In the genomic region with DNA sequence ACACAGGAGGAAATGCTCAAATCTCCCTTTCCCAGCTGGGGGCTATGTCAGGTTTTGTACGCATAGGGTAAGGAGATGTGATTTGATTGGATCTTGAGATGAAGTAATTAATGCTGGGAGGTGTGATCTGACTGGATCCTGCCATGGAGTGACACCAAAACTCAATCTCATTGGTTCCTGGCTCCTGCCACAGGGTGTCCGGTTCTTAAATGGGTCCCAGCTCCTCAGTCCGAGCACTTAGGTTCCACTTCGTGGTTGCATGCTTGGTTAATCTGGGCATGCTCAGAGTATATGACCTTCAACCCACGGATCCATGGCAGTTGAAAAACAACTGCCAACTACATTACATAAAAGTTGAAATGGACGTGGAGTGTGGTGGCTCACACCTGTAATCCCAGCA, we compare ENCODE assay signal across 1 cellular context.
TF ChIP-seq lines count a peak whose summit lies in the region.

No MANE protein-coding gene starts in this region.

TF ChIP-seq in HepG2, 621 proteins besides CTCF, POLR2A, EP300 and RAD21 (continues in another document):
- TF ChIP-seq, protein P1, sequence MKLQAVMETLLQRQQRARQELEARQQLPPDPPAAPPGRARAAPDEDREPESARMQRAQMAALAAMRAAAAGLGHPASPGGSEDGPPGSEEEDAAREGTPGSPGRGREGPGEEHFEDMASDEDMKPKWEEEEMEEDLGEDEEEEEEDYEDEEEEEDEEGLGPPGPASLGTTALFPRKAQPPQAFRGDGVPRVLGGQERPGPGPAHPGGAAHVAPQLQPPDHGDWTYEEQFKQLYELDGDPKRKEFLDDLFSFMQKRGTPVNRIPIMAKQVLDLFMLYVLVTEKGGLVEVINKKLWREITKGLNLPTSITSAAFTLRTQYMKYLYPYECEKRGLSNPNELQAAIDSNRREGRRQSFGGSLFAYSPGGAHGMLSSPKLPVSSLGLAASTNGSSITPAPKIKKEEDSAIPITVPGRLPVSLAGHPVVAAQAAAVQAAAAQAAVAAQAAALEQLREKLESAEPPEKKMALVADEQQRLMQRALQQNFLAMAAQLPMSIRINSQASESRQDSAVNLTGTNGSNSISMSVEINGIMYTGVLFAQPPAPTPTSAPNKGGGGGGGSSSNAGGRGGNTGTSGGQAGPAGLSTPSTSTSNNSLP (IDR thresholded peaks at IDR 0.05; ENCODE audit: low read depth, low read length) = peak; percentile 54; the same call in 1 of the 2 replicates
- TF ChIP-seq PHF20 (CRISPR knock-in tag; IDR thresholded peaks at IDR 0.05) (peak; percentile 81), SP1 (IDR thresholded peaks at IDR 0.05) (no peak), SP1 (CRISPR knock-in tag; IDR thresholded peaks at IDR 0.05) (0 out of 2 replicates have a peak, but pooled peaks have one; percentile 44), THAP11 (CRISPR knock-in tag; IDR thresholded peaks at IDR 0.05) (peak; percentile 90), ZNF256 (CRISPR knock-in tag; conservative IDR thresholded peaks at IDR 0.05) (no peak), SAP130 (CRISPR knock-in tag; IDR thresholded peaks at IDR 0.05; ENCODE audit: low read depth) (peak; percentile 40), ZMYM4 (CRISPR knock-in tag; IDR thresholded peaks at IDR 0.05) (peak; percentile 90), FOXO1 (CRISPR knock-in tag; IDR thresholded peaks at IDR 0.05) (peak; percentile 48; the same call in 1 of the 2 replicates), NONO (IDR thresholded peaks at IDR 0.05) (no peak), NONO (CRISPR knock-in tag; conservative IDR thresholded peaks at IDR 0.05) (0 out of 2 replicates have a peak, but pooled peaks have one; percentile 21), SIN3B (IDR thresholded peaks at IDR 0.05; ENCODE audit: low read length) (0 out of 2 replicates have a peak, but pooled peaks have one; percentile 48), NR2C2 (CRISPR knock-in tag; IDR thresholded peaks at IDR 0.05; ENCODE audit: borderline replicate concordance) (peak; percentile 92), SALL1 (CRISPR knock-in tag; IDR thresholded peaks at IDR 0.05) (peak; percentile 53; the same call in 1 of the 2 replicates), ZNF121 (CRISPR knock-in tag; IDR thresholded peaks at IDR 0.05) (0 out of 2 replicates have a peak, but pooled peaks have one; percentile 16), NCOR1 (IDR thresholded peaks at IDR 0.05; ENCODE audit: borderline replicate concordance, low read length) (no peak), ZNF460 (CRISPR knock-in tag; IDR thresholded peaks at IDR 0.05; ENCODE audit: borderline replicate concordance) (peak; percentile 86), GATAD1 (CRISPR knock-in tag; IDR thresholded peaks at IDR 0.05) (peak; percentile 93), POGZ (CRISPR knock-in tag; IDR thresholded peaks at IDR 0.05) (peak; percentile 84), ZNF160 (CRISPR knock-in tag; IDR thresholded peaks at IDR 0.05) (0 out of 2 replicates have a peak, but pooled peaks have one; percentile 49), REL (CRISPR knock-in tag; conservative IDR thresholded peaks at IDR 0.05) (no peak), RFXAP (CRISPR knock-in tag; IDR thresholded peaks at IDR 0.05; ENCODE audit: borderline replicate concordance) (0 out of 2 replicates have a peak, but pooled peaks have one; percentile 21), HNRNPL (IDR thresholded peaks at IDR 0.05; ENCODE audit: low read depth, low read length) (no peak), NFYB (CRISPR knock-in tag; IDR thresholded peaks at IDR 0.05) (peak; percentile 80), KDM5A (IDR thresholded peaks at IDR 0.05; ENCODE audit: borderline replicate concordance, low read length) (peak; percentile 57; the same call in 1 of the 2 replicates), PHF21A (CRISPR knock-in tag; IDR thresholded peaks at IDR 0.05) (peak; percentile 40; the same call in 1 of the 2 replicates), ZNF44 (CRISPR knock-in tag; IDR thresholded peaks at IDR 0.05) (peak; percentile 22; the same call in 1 of the 2 replicates), EHMT2 (IDR thresholded peaks at IDR 0.05; ENCODE audit: borderline replicate concordance, low read depth, low read length) (peak; percentile 75; the same call in 1 of the 2 replicates), TBL1XR1 (IDR thresholded peaks at IDR 0.05; ENCODE audit: borderline replicate concordance, low read length, partially characterized antibody) (peak; percentile 58), FOXK1 (CRISPR knock-in tag; IDR thresholded peaks at IDR 0.05; ENCODE audit: borderline replicate concordance, low read depth) (peak; percentile 49; the same call in 1 of the 2 replicates), HOXD1 (CRISPR knock-in tag; IDR thresholded peaks at IDR 0.05) (no peak), SP4 (CRISPR knock-in tag; IDR thresholded peaks at IDR 0.05) (peak; percentile 43; the same call in 1 of the 2 replicates), FOXA3 (CRISPR knock-in tag; IDR thresholded peaks at IDR 0.05) (0 out of 2 replicates have a peak, but pooled peaks have one; percentile 7), GABPB1 (CRISPR knock-in tag; IDR thresholded peaks at IDR 0.05) (peak; percentile 84), HCFC1 (IDR thresholded peaks at IDR 0.05; ENCODE audit: low read depth, low read length) (peak; percentile 42; the same call in 1 of the 2 replicates), GABPA (IDR thresholded peaks at IDR 0.05; ENCODE audit: low read depth, low read length) (peak; percentile 52), GABPA (CRISPR knock-in tag; IDR thresholded peaks at IDR 0.05; ENCODE audit: low read depth) (peak; percentile 89), CBX1 (IDR thresholded peaks at IDR 0.05; ENCODE audit: low read depth) (peak; percentile 94)
- TF ChIP-seq, protein P2, sequence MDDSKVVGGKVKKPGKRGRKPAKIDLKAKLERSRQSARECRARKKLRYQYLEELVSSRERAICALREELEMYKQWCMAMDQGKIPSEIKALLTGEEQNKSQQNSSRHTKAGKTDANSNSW (CRISPR knock-in tag; IDR thresholded peaks at IDR 0.05; ENCODE audit: borderline replicate concordance) = no peak
- TF ChIP-seq, protein P3, sequence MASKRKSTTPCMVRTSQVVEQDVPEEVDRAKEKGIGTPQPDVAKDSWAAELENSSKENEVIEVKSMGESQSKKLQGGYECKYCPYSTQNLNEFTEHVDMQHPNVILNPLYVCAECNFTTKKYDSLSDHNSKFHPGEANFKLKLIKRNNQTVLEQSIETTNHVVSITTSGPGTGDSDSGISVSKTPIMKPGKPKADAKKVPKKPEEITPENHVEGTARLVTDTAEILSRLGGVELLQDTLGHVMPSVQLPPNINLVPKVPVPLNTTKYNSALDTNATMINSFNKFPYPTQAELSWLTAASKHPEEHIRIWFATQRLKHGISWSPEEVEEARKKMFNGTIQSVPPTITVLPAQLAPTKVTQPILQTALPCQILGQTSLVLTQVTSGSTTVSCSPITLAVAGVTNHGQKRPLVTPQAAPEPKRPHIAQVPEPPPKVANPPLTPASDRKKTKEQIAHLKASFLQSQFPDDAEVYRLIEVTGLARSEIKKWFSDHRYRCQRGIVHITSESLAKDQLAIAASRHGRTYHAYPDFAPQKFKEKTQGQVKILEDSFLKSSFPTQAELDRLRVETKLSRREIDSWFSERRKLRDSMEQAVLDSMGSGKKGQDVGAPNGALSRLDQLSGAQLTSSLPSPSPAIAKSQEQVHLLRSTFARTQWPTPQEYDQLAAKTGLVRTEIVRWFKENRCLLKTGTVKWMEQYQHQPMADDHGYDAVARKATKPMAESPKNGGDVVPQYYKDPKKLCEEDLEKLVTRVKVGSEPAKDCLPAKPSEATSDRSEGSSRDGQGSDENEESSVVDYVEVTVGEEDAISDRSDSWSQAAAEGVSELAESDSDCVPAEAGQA (IDR thresholded peaks at IDR 0.05; ENCODE audit: low read depth) = peak; percentile 44; the same call in 1 of the 2 replicates
- TF ChIP-seq, protein P3 (CRISPR knock-in tag; IDR thresholded peaks at IDR 0.05; ENCODE audit: borderline replicate concordance) = no peak
- TF ChIP-seq, protein P4, sequence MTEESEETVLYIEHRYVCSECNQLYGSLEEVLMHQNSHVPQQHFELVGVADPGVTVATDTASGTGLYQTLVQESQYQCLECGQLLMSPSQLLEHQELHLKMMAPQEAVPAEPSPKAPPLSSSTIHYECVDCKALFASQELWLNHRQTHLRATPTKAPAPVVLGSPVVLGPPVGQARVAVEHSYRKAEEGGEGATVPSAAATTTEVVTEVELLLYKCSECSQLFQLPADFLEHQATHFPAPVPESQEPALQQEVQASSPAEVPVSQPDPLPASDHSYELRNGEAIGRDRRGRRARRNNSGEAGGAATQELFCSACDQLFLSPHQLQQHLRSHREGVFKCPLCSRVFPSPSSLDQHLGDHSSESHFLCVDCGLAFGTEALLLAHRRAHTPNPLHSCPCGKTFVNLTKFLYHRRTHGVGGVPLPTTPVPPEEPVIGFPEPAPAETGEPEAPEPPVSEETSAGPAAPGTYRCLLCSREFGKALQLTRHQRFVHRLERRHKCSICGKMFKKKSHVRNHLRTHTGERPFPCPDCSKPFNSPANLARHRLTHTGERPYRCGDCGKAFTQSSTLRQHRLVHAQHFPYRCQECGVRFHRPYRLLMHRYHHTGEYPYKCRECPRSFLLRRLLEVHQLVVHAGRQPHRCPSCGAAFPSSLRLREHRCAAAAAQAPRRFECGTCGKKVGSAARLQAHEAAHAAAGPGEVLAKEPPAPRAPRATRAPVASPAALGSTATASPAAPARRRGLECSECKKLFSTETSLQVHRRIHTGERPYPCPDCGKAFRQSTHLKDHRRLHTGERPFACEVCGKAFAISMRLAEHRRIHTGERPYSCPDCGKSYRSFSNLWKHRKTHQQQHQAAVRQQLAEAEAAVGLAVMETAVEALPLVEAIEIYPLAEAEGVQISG (CRISPR knock-in tag; IDR thresholded peaks at IDR 0.05) = peak; percentile 72
- TF ChIP-seq, protein P5, sequence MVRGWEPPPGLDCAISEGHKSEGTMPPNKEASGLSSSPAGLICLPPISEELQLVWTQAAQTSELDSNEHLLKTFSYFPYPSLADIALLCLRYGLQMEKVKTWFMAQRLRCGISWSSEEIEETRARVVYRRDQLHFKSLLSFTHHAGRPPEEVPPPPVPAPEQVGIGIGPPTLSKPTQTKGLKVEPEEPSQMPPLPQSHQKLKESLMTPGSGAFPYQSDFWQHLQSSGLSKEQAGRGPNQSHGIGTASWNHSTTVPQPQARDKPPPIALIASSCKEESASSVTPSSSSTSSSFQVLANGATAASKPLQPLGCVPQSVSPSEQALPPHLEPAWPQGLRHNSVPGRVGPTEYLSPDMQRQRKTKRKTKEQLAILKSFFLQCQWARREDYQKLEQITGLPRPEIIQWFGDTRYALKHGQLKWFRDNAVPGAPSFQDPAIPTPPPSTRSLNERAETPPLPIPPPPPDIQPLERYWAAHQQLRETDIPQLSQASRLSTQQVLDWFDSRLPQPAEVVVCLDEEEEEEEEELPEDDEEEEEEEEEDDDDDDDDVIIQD (CRISPR knock-in tag; IDR thresholded peaks at IDR 0.05; ENCODE audit: low read depth) = peak; percentile 19; the same call in 1 of the 2 replicates
- TF ChIP-seq, protein P6, sequence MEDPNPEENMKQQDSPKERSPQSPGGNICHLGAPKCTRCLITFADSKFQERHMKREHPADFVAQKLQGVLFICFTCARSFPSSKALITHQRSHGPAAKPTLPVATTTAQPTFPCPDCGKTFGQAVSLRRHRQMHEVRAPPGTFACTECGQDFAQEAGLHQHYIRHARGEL (CRISPR knock-in tag; IDR thresholded peaks at IDR 0.05) = no peak
- TF ChIP-seq, protein P7, sequence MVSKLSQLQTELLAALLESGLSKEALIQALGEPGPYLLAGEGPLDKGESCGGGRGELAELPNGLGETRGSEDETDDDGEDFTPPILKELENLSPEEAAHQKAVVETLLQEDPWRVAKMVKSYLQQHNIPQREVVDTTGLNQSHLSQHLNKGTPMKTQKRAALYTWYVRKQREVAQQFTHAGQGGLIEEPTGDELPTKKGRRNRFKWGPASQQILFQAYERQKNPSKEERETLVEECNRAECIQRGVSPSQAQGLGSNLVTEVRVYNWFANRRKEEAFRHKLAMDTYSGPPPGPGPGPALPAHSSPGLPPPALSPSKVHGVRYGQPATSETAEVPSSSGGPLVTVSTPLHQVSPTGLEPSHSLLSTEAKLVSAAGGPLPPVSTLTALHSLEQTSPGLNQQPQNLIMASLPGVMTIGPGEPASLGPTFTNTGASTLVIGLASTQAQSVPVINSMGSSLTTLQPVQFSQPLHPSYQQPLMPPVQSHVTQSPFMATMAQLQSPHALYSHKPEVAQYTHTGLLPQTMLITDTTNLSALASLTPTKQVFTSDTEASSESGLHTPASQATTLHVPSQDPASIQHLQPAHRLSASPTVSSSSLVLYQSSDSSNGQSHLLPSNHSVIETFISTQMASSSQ (IDR thresholded peaks at IDR 0.05; ENCODE audit: low read depth) = peak; percentile 31; the same call in 1 of the 2 replicates
- TF ChIP-seq, protein P7 (CRISPR knock-in tag; IDR thresholded peaks at IDR 0.05; ENCODE audit: borderline replicate concordance) = no peak
